Comparison of ENCODE assay signal across 8 cellular contexts in genomic region chr5:73454379-73455036, GRCh38. TPM values are rescaled to one million over a fixed set of nuclear protein-coding genes. Genes with fewer than 3 reads are reported as not detected.
DNase-seq lines count a peak whose midpoint lies in the region; ATAC-seq and TF ChIP-seq lines count a peak whose summit lies in the region.

No MANE protein-coding gene starts in this region.

- intact Hi-C loops in ascending aorta (cut with DNase I): loop anchor here (1.0 to 5.0 kb wide), 3 partner anchors 142 to 499 kb away; no protein-coding TSS in a partner anchor
- intact Hi-C loops in posterior vena cava (cut with DNase I): loop anchor here in 1 of 2 donors (5.0 kb wide), 2 partner anchors 142 to 237 kb away; no protein-coding TSS in a partner anchor

- no peak for TF ChIP-seq EP300 in suprapubic skin (IDR thresholded peaks at IDR 0.05)

- ATAC-seq in HG03565 (IDR thresholded peaks at IDR 0.05; ENCODE audit: unreplicated experiment): peak; percentile 73

- no peaks in the 10 kb centered on the region for H3K27me3 ChIP-seq in ascending aorta
- peaks cover 71% of the 10 kb centered on the region for H3K27me3 ChIP-seq in suprapubic skin

- DNase-seq in AML-193 (lab: John Stamatoyannopoulos, UW) (peak; percentile 2 to 4), NCI-H69 (lab: John Stamatoyannopoulos, UW) (peak; percentile 89), ascending aorta (ENCODE audit: low spot score in 2 of 2) (no peak), iPS-NIHi11 (ENCODE audit: low spot score) (peak; percentile 73), suprapubic skin (ENCODE audit: low spot score in 2 of 2) (no peak), posterior vena cava (ENCODE audit: low spot score) (no peak)

- H3K9me3 ChIP-seq in ascending aorta (no peaks in the 10 kb centered on the region), suprapubic skin (no peaks in the 10 kb centered on the region)

- H3K4me3 ChIP-seq in ascending aorta: no peak overlapping the region
- no peak overlapping the region for H3K4me3 ChIP-seq in suprapubic skin

- TF ChIP-seq POLR2A in suprapubic skin (IDR thresholded peaks at IDR 0.05): no peak

- H3K4me1 ChIP-seq in ascending aorta (peaks cover 0 to 7% of the 10 kb centered on the region in 2 donors), suprapubic skin (peaks cover 13% of the 10 kb centered on the region)

- 54% methylated on average over 6 of the region's 6 CpGs for WGBS in suprapubic skin

- TF ChIP-seq CTCF in GM12872 (IDR thresholded peaks at IDR 0.05; ENCODE audit: insufficient read depth, low read depth, low read length) (peak; percentile 91), ascending aorta (IDR thresholded peaks at IDR 0.05) (peak; percentile 39 to 74 (median 72)), suprapubic skin (IDR thresholded peaks at IDR 0.05) (peak; percentile 46 to 76)

- H3K36me3 ChIP-seq in ascending aorta: no peaks in the 10 kb centered on the region
- H3K36me3 ChIP-seq in suprapubic skin: no peaks in the 10 kb centered on the region

- H3K27ac ChIP-seq in ascending aorta: no peak overlapping the region
- no peak overlapping the region for H3K27ac ChIP-seq in suprapubic skin

RNA-seq across cellular contexts. Expression of gene FOXD1, which starts 5.9 kb away (rescaled TPM):
- total RNA-seq in ascending aorta (7.1 TPM), suprapubic skin (under 1 TPM in 3 of 4 donors, not detected in 1; 0.26 to 0.52 (median 0.51) TPM), posterior vena cava (10 to 100 TPM; 10.2 to 15.8 TPM)

RNA-seq across cellular contexts. Expression of gene BTF3, which starts 43.7 kb away (rescaled TPM):
- total RNA-seq in ascending aorta: 235 TPM
- total RNA-seq in suprapubic skin: 100 to 1,000 TPM; 473 to 851 (median 620) TPM
- 100 to 1,000 TPM; 389 to 397 TPM for total RNA-seq in posterior vena cava

Comparison
In these comparisons a context has a peak if more than half of its experiments do, and no peak if none do; other contexts are left out.
1. DNase-seq: peak in AML-193 (2 of 2), NCI-H69 (single experiment) and iPS-NIHi11 (single experiment); none in ascending aorta (0 of 2), suprapubic skin (0 of 2) and posterior vena cava (single experiment).
2. Peak in every context shown above with its lines, with median percentiles within 50 percentile points of each other: CTCF ChIP-seq.